ENCODE assay signal across 18 cellular contexts in the genomic region with DNA sequence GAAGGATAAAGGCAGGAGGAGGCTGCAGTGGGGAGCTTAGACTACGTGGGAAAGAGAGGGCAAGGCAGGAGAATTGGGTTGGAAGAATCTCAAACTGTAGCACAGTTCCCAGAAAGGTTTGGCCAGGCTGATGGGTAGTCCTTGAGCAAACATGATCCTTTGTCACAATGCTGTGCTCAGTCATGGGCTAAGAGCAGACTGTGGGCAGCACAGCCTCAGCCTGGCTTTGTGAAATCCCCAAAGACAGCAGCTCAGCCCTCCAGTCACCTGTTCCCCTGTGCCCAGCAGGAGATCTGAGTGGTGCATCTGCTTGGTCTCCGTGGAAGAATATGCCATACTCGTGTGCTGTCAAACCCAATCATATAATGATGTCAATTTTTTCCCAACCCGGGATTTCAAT. TPM values are rescaled to one million over a fixed set of nuclear protein-coding genes. Genes with fewer than 3 reads are reported as not detected.
DNase-seq lines count a peak whose midpoint lies in the region; ATAC-seq and TF ChIP-seq lines count a peak whose summit lies in the region.
"Had no signal": no experiment of that assay in that cellular context is flagged by ENCODE, and none has a peak within 500 bp of the region (broad histone marks: within the 10 kb centered on the region; RNA-seq: fewer than 3 reads in every experiment).

No MANE protein-coding gene starts in this region.

- TF ChIP-seq CTCF in ascending aorta (IDR thresholded peaks at IDR 0.05) = no peak

- no peak overlapping the region for H3K4me3 Mint-ChIP-seq in stimulated activated naive CD8-positive, alpha-beta T cell treated with anti-CD3 and anti-CD28 coated beads, Interleukin-15, amount 100 ng/mL, for 72 hours
- H3K4me3 Mint-ChIP-seq: CD8-positive, alpha-beta memory T cell; IgD-negative memory B cell had no signal

- H3K4me1 Mint-ChIP-seq in stimulated activated naive CD8-positive, alpha-beta T cell treated with anti-CD3 and anti-CD28 coated beads, Interleukin-15, amount 100 ng/mL, for 72 hours = peaks cover 6% of the 10 kb centered on the region

- no peaks in the 10 kb centered on the region for H3K36me3 ChIP-seq in ascending aorta
- H3K36me3 ChIP-seq: HAP-1 had no signal

- H3K27ac ChIP-seq in ascending aorta = no peak overlapping the region
- H3K27ac ChIP-seq: HL-60 had no signal

- no peak overlapping the region for H3K4me3 ChIP-seq in ascending aorta
- H3K4me3 ChIP-seq: HAP-1 had no signal

- peak overlapping the region; percentile 7 to 71 for H3K27ac Mint-ChIP-seq in stimulated activated naive CD8-positive, alpha-beta T cell treated with anti-CD3 and anti-CD28 coated beads, Interleukin-15, amount 100 ng/mL, for 72 hours

- ATAC-seq in stimulated activated naive CD8-positive, alpha-beta T cell treated with anti-CD3 and anti-CD28 coated beads, Interleukin-15, amount 100 ng/mL, for 72 hours = no peak
- no peak for ATAC-seq in stimulated activated naive CD8-positive, alpha-beta T cell treated with anti-CD3 and anti-CD28 coated beads, Interleukin-15, Interleukin-2, amounts not matched to agents 100 U/mL and 50 U/mL, for 24 hours

- no peaks in the 10 kb centered on the region for H3K9me3 Mint-ChIP-seq in stimulated activated naive CD8-positive, alpha-beta T cell treated with anti-CD3 and anti-CD28 coated beads, Interleukin-15, amount 100 ng/mL, for 72 hours
- H3K9me3 Mint-ChIP-seq: CD8-positive, alpha-beta memory T cell; IgD-negative memory B cell had no signal

- DNase-seq in stimulated activated naive CD8-positive, alpha-beta T cell treated with anti-CD3 and anti-CD28 coated beads, Interleukin-15, amount 100 ng/mL, for 72 hours = no peak
- DNase-seq in stimulated activated naive CD8-positive, alpha-beta T cell treated with anti-CD3 and anti-CD28 coated beads, Interleukin-15, Interleukin-2, amounts not matched to agents 100 U/mL and 50 U/mL, for 24 hours = no peak
- peak; percentile 1 to 27 for DNase-seq in ascending aorta (ENCODE audit: low spot score in 2 of 2)
- peak; percentile 78 for DNase-seq in myocyte (ENCODE audit: low read depth)
- no peak for DNase-seq in NCI-H1048 (lab: John Stamatoyannopoulos, UW)
- DNase-seq in NCI-H446 (lab: John Stamatoyannopoulos, UW) = no peak
- no peak for DNase-seq in SIG-M5 (lab: John Stamatoyannopoulos, UW)
- DNase-seq: C1 segment of cervical spinal cord; CD8-positive, alpha-beta memory T cell; DMS79 treated with DMSO at 0.1 percent for 48 hours; Karpas-422; NCI-H1436; NCI-H2029 treated with DMSO at 0.1 percent for 48 hours; NCI-H774; RPMI8226 had no signal

- no peaks in the 10 kb centered on the region for H3K27me3 Mint-ChIP-seq in stimulated activated naive CD8-positive, alpha-beta T cell treated with anti-CD3 and anti-CD28 coated beads, Interleukin-15, amount 100 ng/mL, for 72 hours

- no peaks in the 10 kb centered on the region for H3K4me1 ChIP-seq in ascending aorta
- H3K4me1 ChIP-seq: HAP-1 had no signal

- no peaks in the 10 kb centered on the region for H3K9me3 ChIP-seq in ascending aorta
- H3K9me3 ChIP-seq: HAP-1 had no signal

- no peaks in the 10 kb centered on the region for H3K27me3 ChIP-seq in ascending aorta

- intact Hi-C loops in ascending aorta (cut with DNase I) = no loop called here

RNA-seq across cellular contexts. Expression of gene ENGASE, which starts 10.6 kb away (rescaled TPM):
- 13.2 TPM for total RNA-seq in ascending aorta
- 27.5 and 36.8 TPM in 2 replicates for total RNA-seq in myocyte
- polyA plus RNA-seq in myocyte (2012) = 28.6 TPM

RNA-seq across cellular contexts. Expression of gene C1QTNF1, which starts 40.1 kb away (rescaled TPM):
- total RNA-seq in ascending aorta (435 TPM), myocyte (1.5 and 1.9 TPM in 2 replicates)
- 1.0 TPM for polyA plus RNA-seq in myocyte (2012)
- polyA plus RNA-seq: CD8-positive, alpha-beta memory T cell; IgD-negative memory B cell had no signal

RNA-seq across cellular contexts. Expression of gene CANT1, which starts 54.5 kb away (rescaled TPM):
- 67.2 TPM for total RNA-seq in ascending aorta
- total RNA-seq in myocyte = 42.7 and 51.3 TPM in 2 replicates
- 35.1 TPM for polyA plus RNA-seq in myocyte (2012)

Comparison
In these comparisons a context has a peak if more than half of its experiments do, and no peak if none do; other contexts are left out.
1. DNase-seq: peak in ascending aorta (2 of 2) and myocyte (single experiment); none in stimulated activated naive CD8-positive, alpha-beta T cell treated with anti-CD3 and anti-CD28 coated beads, Interleukin-15, amount 100 ng/mL, for 72 hours (0 of 2), stimulated activated naive CD8-positive, alpha-beta T cell treated with anti-CD3 and anti-CD28 coated beads, Interleukin-15, Interleukin-2, amounts not matched to agents 100 U/mL and 50 U/mL, for 24 hours (single experiment), NCI-H1048 (single experiment), NCI-H446 (0 of 2) and SIG-M5 (single experiment).
2. RNA of gene C1QTNF1, which starts 40.1 kb away (total RNA-seq): 435 TPM in ascending aorta (single experiment); 1.5 to 1.9 TPM in myocyte; every median in the first group is over 100 times any median in the second.